In the genomic region with DNA sequence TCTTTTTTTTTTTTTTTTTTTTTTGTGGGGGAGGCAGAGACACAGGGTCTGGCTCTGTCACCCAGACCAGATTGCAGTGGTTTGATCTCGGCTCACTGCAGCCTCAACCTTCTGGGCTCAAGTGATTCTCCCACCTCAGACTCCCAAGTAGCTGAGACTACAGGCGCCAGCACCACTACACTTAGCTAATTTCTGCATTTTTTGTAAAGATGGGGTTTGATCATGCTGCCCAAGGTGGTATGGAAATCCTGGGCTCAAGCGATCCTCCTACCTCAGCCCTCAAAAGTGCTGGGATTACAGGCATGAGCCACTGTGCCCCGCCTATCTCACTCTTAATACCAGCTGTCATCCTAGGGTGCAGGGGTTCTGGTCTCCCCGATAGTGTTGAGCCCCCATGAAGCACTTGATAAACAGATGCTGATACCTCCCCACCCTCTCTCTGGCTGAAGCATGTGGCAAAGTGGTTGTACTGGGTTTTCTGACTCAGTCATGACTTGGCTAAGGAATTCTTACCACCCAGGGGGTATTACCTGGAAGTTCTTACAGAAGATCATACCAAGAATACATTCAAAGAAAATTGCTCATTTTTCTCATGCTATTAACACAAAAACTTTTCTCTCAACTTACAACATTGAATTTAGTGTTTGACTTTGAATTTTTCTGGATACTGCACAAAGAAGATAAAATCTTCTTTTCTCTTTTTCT, we compare ENCODE assay signal across 1 cellular context.
TF ChIP-seq lines count a peak whose summit lies in the region.

No MANE protein-coding gene starts in this region.

TF ChIP-seq in HCT116, 20 proteins besides CTCF, POLR2A, EP300 and RAD21:
- TF ChIP-seq EZH2phosphoT487 (IDR thresholded peaks at IDR 0.05; ENCODE audit: borderline replicate concordance) (no peak), JUND (IDR thresholded peaks at IDR 0.05) (no peak), SIN3A (IDR thresholded peaks at IDR 0.05; ENCODE audit: low read depth) (no peak), SRF (IDR thresholded peaks at IDR 0.05; ENCODE audit: low read depth) (no peak), CEBPB (IDR thresholded peaks at IDR 0.05; ENCODE audit: low read depth) (no peak)
